1 cellular context compared by ENCODE assay signal in the genomic region with DNA sequence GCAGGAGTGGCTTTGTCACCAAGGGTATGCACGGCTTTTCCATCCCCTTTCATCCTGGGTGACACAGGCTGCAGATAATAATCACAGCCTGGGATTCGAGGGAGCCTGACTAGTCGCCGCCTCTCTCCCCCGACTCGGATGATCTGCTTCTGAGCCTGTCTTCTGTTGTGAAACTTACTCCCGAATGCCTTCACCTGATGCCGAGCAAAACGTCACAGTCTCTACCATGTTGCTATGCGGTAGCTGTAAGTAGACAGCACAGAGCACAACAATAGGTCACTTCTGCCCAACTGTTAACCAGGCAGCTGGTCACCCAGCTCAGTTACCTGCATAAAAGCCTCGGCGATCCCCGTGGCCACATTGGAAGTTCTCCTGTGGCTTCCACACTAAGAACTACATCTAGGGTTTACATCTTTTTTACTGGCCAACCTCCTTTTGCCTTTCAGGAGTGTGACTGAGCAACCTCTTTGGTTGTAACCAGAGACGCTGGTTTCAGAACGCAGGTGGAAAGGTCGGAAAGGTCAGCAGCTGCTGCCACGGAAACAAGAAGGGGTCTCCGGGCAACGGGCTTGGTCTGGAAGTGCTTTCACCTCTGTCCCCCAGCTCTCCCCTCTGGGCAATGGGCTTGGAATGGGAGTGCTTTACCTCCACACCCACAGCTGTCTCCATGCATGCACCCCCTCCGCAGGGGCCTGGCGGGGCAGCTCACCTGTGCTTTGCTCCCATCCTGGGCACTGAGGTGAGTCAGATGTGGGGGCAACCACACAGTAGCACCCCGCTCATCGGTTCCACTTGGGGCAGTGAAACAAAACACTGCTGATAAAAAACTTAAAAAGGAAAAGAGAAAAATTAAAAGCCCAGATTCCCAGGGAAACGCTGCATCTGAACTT.
TF ChIP-seq lines count a peak whose summit lies in the region.

No MANE protein-coding gene starts in this region.

TF ChIP-seq in H1, 55 proteins besides CTCF, POLR2A, EP300 and RAD21:
- TF ChIP-seq ASH2L (IDR thresholded peaks at IDR 0.05; ENCODE audit: low read length): peak; percentile 41
- no peak for TF ChIP-seq TAF7 (optimal IDR thresholded peaks at IDR 0.05; ENCODE audit: borderline replicate concordance, low read depth, low read length)
